Comparison of ENCODE assay signal across 20 cellular contexts in genomic region chr5:144711172-144711571, GRCh38.
"Had no signal": no experiment of that assay in that cellular context is flagged by ENCODE, and none has a peak within 500 bp of the region (broad histone marks: within the 10 kb centered on the region; RNA-seq: fewer than 3 reads in every experiment).

No MANE protein-coding gene starts in this region.

- H3K9me3 ChIP-seq: mucosa of descending colon, ovary, testis had no signal

- H3K4me3 Mint-ChIP-seq: activated CD4-positive, alpha-beta T cell treated with anti-CD3 and anti-CD28 coated beads, Interleukin-2, amount 10 ng/mL, durations not matched to agents 7 days and 5 days; activated CD8-positive, alpha-beta T cell treated with anti-CD3 and anti-CD28 coated beads, Interleukin-2, amount 10 ng/mL, durations not matched to agents 7 days and 5 days; activated T-cell treated with anti-CD3 and anti-CD28 coated beads, Interleukin-2, amount 50 U/mL, for 24 hours; brain; naive thymus-derived CD4-positive, alpha-beta T cell; type B pancreatic cell had no signal

- H3K4me1 ChIP-seq: psoas muscle, testis had no signal

- H3K27me3 ChIP-seq: dorsolateral prefrontal cortex, ovary, testis had no signal

- H3K4me3 ChIP-seq: dorsolateral prefrontal cortex, mucosa of descending colon, ovary, psoas muscle, skin epidermis, testis had no signal

- H3K4me1 Mint-ChIP-seq: activated CD4-positive, alpha-beta T cell treated with anti-CD3 and anti-CD28 coated beads, Interleukin-2, amount 10 ng/mL, durations not matched to agents 7 days and 5 days; brain; naive thymus-derived CD4-positive, alpha-beta T cell had no signal

- H3K36me3 Mint-ChIP-seq: brain; naive thymus-derived CD4-positive, alpha-beta T cell; type B pancreatic cell had no signal

- ATAC-seq: activated CD4-positive, CD25-positive, alpha-beta regulatory T cell treated with anti-CD3 and anti-CD28 coated beads, Interleukin-2, amount 50 U/mL, for 24 hours; activated CD8-positive, alpha-beta T cell treated with anti-CD3 and anti-CD28 coated beads, Interleukin-2, amount 10 ng/mL, durations not matched to agents 7 days and 5 days; mucosa of descending colon; naive thymus-derived CD4-positive, alpha-beta T cell; psoas muscle; right cardiac atrium had no signal

- H3K27ac Mint-ChIP-seq: activated CD4-positive, alpha-beta T cell treated with anti-CD3 and anti-CD28 coated beads, Interleukin-2, amount 10 ng/mL, durations not matched to agents 7 days and 5 days; activated CD8-positive, alpha-beta T cell treated with anti-CD3 and anti-CD28 coated beads, Interleukin-2, amount 10 ng/mL, durations not matched to agents 7 days and 5 days; activated T-cell treated with anti-CD3 and anti-CD28 coated beads, Interleukin-2, amount 50 U/mL, for 24 hours; activated T-helper 2 cell treated with anti-CD3 and anti-CD28 coated beads, Interferon-gamma antibody, Interleukin-2, Interleukin-4, amounts not matched to agents 10 μg/mL and 5 μg/mL and 100 μg/mL, durations not matched to agents 14 hours and 24 hours and 36 hours; brain; naive thymus-derived CD4-positive, alpha-beta T cell; type B pancreatic cell had no signal

- DNase-seq: activated CD4-positive, alpha-beta T cell treated with anti-CD3 and anti-CD28 coated beads, Interleukin-2, amount 10 ng/mL, durations not matched to agents 7 days and 5 days; activated CD8-positive, alpha-beta T cell treated with anti-CD3 and anti-CD28 coated beads, Interleukin-2, amount 10 ng/mL, durations not matched to agents 7 days and 5 days; activated naive CD4-positive, alpha-beta T cell treated with Interleukin-2 at 50 U/mL for 16 hours; activated T-cell treated with anti-CD3 and anti-CD28 coated beads, Interleukin-2, amount 50 U/mL, for 24 hours; anterior cingulate cortex; caudate nucleus; dorsolateral prefrontal cortex; mesenchymal stem cell; mucosa of descending colon; naive thymus-derived CD4-positive, alpha-beta T cell; ovary; psoas muscle; right cardiac atrium; T1000; testis had no signal

- H3K36me3 ChIP-seq: ovary had no signal

- H3K27ac ChIP-seq: dorsolateral prefrontal cortex, ovary, psoas muscle, skin epidermis, testis had no signal

- H3K27me3 Mint-ChIP-seq: activated CD4-positive, alpha-beta T cell treated with anti-CD3 and anti-CD28 coated beads, Interleukin-2, amount 10 ng/mL, durations not matched to agents 7 days and 5 days; activated T-cell treated with anti-CD3 and anti-CD28 coated beads, Interleukin-2, amount 50 U/mL, for 24 hours; brain; naive thymus-derived CD4-positive, alpha-beta T cell; type B pancreatic cell had no signal
